22 cellular contexts compared by ENCODE assay signal in the genomic region with DNA sequence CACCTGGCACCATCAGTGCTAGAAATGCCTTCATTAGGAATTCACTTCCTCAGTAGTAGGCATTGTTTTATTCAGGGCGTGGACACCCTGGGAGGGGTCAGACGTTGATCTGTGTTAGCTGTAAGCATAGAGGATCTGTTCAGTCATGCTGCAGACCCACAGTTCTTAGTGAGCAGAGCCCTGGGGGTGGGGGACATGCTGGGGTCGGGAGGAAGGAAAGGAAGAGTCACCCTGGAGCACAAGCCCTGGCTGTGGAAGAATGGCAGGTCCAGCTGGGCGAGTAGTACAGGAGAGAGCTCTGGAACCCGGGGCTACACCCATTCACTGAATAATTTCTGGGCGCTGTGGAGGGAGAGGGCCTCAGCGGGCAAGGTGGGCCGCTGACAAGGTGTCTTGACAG.
DNase-seq lines count a peak whose midpoint lies in the region; ATAC-seq, FAIRE-seq and TF ChIP-seq lines count a peak whose summit lies in the region.
"Had no signal": no experiment of that assay in that cellular context is flagged by ENCODE, and none has a peak within 500 bp of the region (broad histone marks: within the 10 kb centered on the region; RNA-seq: fewer than 3 reads in every experiment).

No MANE protein-coding gene starts in this region.

- intact Hi-C loops in tibial artery (cut with DNase I; ENCODE audit: low total_unique reads) = no loop called here

- FAIRE-seq in bronchial epithelial cell (lab: Jason Lieb, UNC) = no peak
- FAIRE-seq: HepG2 had no signal

- H3K9me3 ChIP-seq in tibial artery = no peaks in the 10 kb centered on the region
- H3K9me3 ChIP-seq: BE2C had no signal

- TF ChIP-seq CTCF in bronchial epithelial cell (IDR thresholded peaks at IDR 0.05; ENCODE audit: insufficient read depth, low read length, severe bottlenecking) = no peak
- no peak for TF ChIP-seq CTCF in glutamatergic neuron (IDR thresholded peaks at IDR 0.05; ENCODE audit: partially characterized antibody, unreplicated experiment)
- no peak for TF ChIP-seq CTCF in tibial artery (IDR thresholded peaks at IDR 0.05)
- TF ChIP-seq CTCF in endothelial cell (IDR thresholded peaks at IDR 0.05; ENCODE audit: unreplicated experiment) = no peak

- H3K27ac Mint-ChIP-seq in activated CD8-positive, alpha-beta memory T cell treated with anti-CD3 and anti-CD28 coated beads, Interleukin-2, amount 10 ng/mL, durations not matched to agents 7 days and 5 days = no peak overlapping the region
- H3K27ac Mint-ChIP-seq in glutamatergic neuron (ENCODE audit: unreplicated experiment) = peak overlapping the region; percentile 25
- H3K27ac Mint-ChIP-seq in endothelial cell (ENCODE audit: unreplicated experiment) = no peak overlapping the region
- H3K27ac Mint-ChIP-seq: CD4-positive, alpha-beta T cell had no signal

- peak overlapping the region; percentile 61 to 80 for H3K27ac ChIP-seq in tibial artery

- H3K9me3 Mint-ChIP-seq in activated CD8-positive, alpha-beta memory T cell treated with anti-CD3 and anti-CD28 coated beads, Interleukin-2, amount 10 ng/mL, durations not matched to agents 7 days and 5 days (ENCODE audit: low read depth) = no peaks in the 10 kb centered on the region
- H3K9me3 Mint-ChIP-seq in glutamatergic neuron (ENCODE audit: unreplicated experiment) (peaks cover 4% of the 10 kb centered on the region), endothelial cell (ENCODE audit: unreplicated experiment) (no peaks in the 10 kb centered on the region)
- H3K9me3 Mint-ChIP-seq: CD4-positive, alpha-beta T cell had no signal

- H3K4me1 Mint-ChIP-seq in activated CD8-positive, alpha-beta memory T cell treated with anti-CD3 and anti-CD28 coated beads, Interleukin-2, amount 10 ng/mL, durations not matched to agents 7 days and 5 days = no peaks in the 10 kb centered on the region
- peaks cover 18% of the 10 kb centered on the region for H3K4me1 Mint-ChIP-seq in glutamatergic neuron (ENCODE audit: low read depth, unreplicated experiment)
- peaks cover 3% of the 10 kb centered on the region for H3K4me1 Mint-ChIP-seq in endothelial cell (ENCODE audit: unreplicated experiment)

- ATAC-seq in activated CD8-positive, alpha-beta memory T cell treated with anti-CD3 and anti-CD28 coated beads, Interleukin-2, amount 10 ng/mL, durations not matched to agents 7 days and 5 days = no peak
- no peak for ATAC-seq in GM18867 (IDR thresholded peaks at IDR 0.05; ENCODE audit: unreplicated experiment)
- ATAC-seq: HCT116, HepG2, Panc1 had no signal

- no peak overlapping the region for H3K4me3 ChIP-seq in bronchial epithelial cell (ENCODE audit: low read depth, low read length)
- no peak overlapping the region for H3K4me3 ChIP-seq in tibial artery

- no peaks in the 10 kb centered on the region for H3K27me3 ChIP-seq in bronchial epithelial cell (ENCODE audit: control insufficient read depth, insufficient read depth, low read length)
- no peaks in the 10 kb centered on the region for H3K27me3 ChIP-seq in tibial artery
- H3K27me3 ChIP-seq: BE2C had no signal

- no peaks in the 10 kb centered on the region for H3K36me3 Mint-ChIP-seq in activated CD8-positive, alpha-beta memory T cell treated with anti-CD3 and anti-CD28 coated beads, Interleukin-2, amount 10 ng/mL, durations not matched to agents 7 days and 5 days
- peaks cover 7% of the 10 kb centered on the region for H3K36me3 Mint-ChIP-seq in glutamatergic neuron (ENCODE audit: unreplicated experiment)
- H3K36me3 Mint-ChIP-seq in endothelial cell (ENCODE audit: low read depth, unreplicated experiment) = no peaks in the 10 kb centered on the region

- H3K4me1 ChIP-seq in tibial artery = peaks cover 0 to 40% (median 17%) of the 10 kb centered on the region in 4 donors
- H3K4me1 ChIP-seq: BE2C had no signal

- CTCF ChIA-PET in activated CD8-positive, alpha-beta memory T cell treated with anti-CD3 and anti-CD28 coated beads, Interleukin-2, amount 10 ng/mL, durations not matched to agents 7 days and 5 days (lab: Charles Lee) = interaction anchor here (1.7 kb wide), 1 partner anchor 16 kb away, joined by 9 read pairs; no protein-coding TSS in a partner anchor

- H3K4me3 Mint-ChIP-seq in activated CD8-positive, alpha-beta memory T cell treated with anti-CD3 and anti-CD28 coated beads, Interleukin-2, amount 10 ng/mL, durations not matched to agents 7 days and 5 days = no peak overlapping the region
- peak overlapping the region; percentile 51 for H3K4me3 Mint-ChIP-seq in glutamatergic neuron (ENCODE audit: unreplicated experiment)
- H3K4me3 Mint-ChIP-seq in endothelial cell (ENCODE audit: unreplicated experiment) = no peak overlapping the region
- H3K4me3 Mint-ChIP-seq: CD4-positive, alpha-beta T cell had no signal

- H3K36me3 ChIP-seq in bronchial epithelial cell (ENCODE audit: control insufficient read depth, insufficient read depth, low read length) (no peaks in the 10 kb centered on the region), tibial artery (no peaks in the 10 kb centered on the region)
- H3K36me3 ChIP-seq: BE2C had no signal

- DNase-seq in activated CD8-positive, alpha-beta memory T cell treated with anti-CD3 and anti-CD28 coated beads for 24 hours = peak; percentile 43
- DNase-seq in activated CD8-positive, alpha-beta memory T cell treated with anti-CD3 and anti-CD28 coated beads, Interleukin-2, amount 10 ng/mL, durations not matched to agents 7 days and 5 days = no peak
- DNase-seq in bronchial epithelial cell (ENCODE audit: low read depth) = peak; percentile 64
- no peak for DNase-seq in glutamatergic neuron
- DNase-seq in tibial artery = no peak
- DNase-seq in NCI-H1105 treated with DMSO at 0.1 percent for 48 hours (lab: John Stamatoyannopoulos, UW) = no peak
- no peak for DNase-seq in endothelial cell (ENCODE audit: low spot score)
- DNase-seq: 8988T; BE2C; Calu3; CD4-positive, alpha-beta T cell; DMS53; KG1; NCI-H1436 treated with DMSO at 0.1 percent for 48 hours; NCI-H2029 treated with DMSO at 0.1 percent for 48 hours; NCI-H2171 treated with DMSO at 0.1 percent for 48 hours; NCI-H446 treated with DMSO at 0.1 percent for 48 hours; SHP77 had no signal

- H3K27me3 Mint-ChIP-seq in activated CD8-positive, alpha-beta memory T cell treated with anti-CD3 and anti-CD28 coated beads, Interleukin-2, amount 10 ng/mL, durations not matched to agents 7 days and 5 days = peaks cover 28% of the 10 kb centered on the region
- peaks cover 2% of the 10 kb centered on the region for H3K27me3 Mint-ChIP-seq in glutamatergic neuron (ENCODE audit: unreplicated experiment)
- peaks cover 1% of the 10 kb centered on the region for H3K27me3 Mint-ChIP-seq in endothelial cell (ENCODE audit: unreplicated experiment)
- H3K27me3 Mint-ChIP-seq: CD4-positive, alpha-beta T cell had no signal

Comparison
In these comparisons a context has a peak if more than half of its experiments do, and no peak if none do; other contexts are left out.
1. DNase-seq: peak in activated CD8-positive, alpha-beta memory T cell treated with anti-CD3 and anti-CD28 coated beads for 24 hours (single experiment) and bronchial epithelial cell (single experiment); none in activated CD8-positive, alpha-beta memory T cell treated with anti-CD3 and anti-CD28 coated beads, Interleukin-2, amount 10 ng/mL, durations not matched to agents 7 days and 5 days (single experiment), glutamatergic neuron (single experiment), tibial artery (0 of 2), NCI-H1105 treated with DMSO at 0.1 percent for 48 hours (single experiment) and endothelial cell (single experiment).